ENCODE assay signal across 8 cellular contexts in genomic region chr1:24743404-24744211, GRCh38. TPM values are rescaled to one million over a fixed set of nuclear protein-coding genes. Genes with fewer than 3 reads are reported as not detected.
A peak's percentile ranks its signal among the peaks of the same experiment; 100 is the strongest.
DNase-seq lines count a peak whose midpoint lies in the region; ATAC-seq and TF ChIP-seq lines count a peak whose summit lies in the region.

No MANE protein-coding gene starts in this region.

- TF ChIP-seq CTCF in heart left ventricle (IDR thresholded peaks at IDR 0.05) (no peak), WERI-Rb-1 (IDR thresholded peaks at IDR 0.05; ENCODE audit: low read depth, low read length) (no peak), stomach (IDR thresholded peaks at IDR 0.05) (no peak)

- WGBS in heart left ventricle, 4 donors, result 59 to 72% (median 64%) methylated on average over 10 of the region's 10 CpGs
- 48 to 58% (median 49%) methylated on average over 10 of the region's 10 CpGs for WGBS in stomach, 5 donors

- DNase-seq in heart left ventricle (no peak), Right ventricle myocardium inferior (ENCODE audit: missing footprints) (no peak), WERI-Rb-1 (peak; percentile 60), stomach (peak; percentile 20), cerebellar nuclear complex (lab: John Stamatoyannopoulos, UW) (no peak)
- DNase-seq in stimulated activated CD4-positive, alpha-beta T cell treated with anti-CD3 and anti-CD28 coated beads, Interleukin-4, amount 100 ng/mL, for 1 hour, result no peak

- TF ChIP-seq EP300 in stomach (IDR thresholded peaks at IDR 0.05), result no peak

- intact Hi-C loops in heart left ventricle (cut with DNase I), result loop anchor here in 8 of 10 donors (1.0 to 10.0 kb wide), 9 partner anchors 7 to 101 kb away; partner anchors contain the start of gene SRRM1 (in 1 of the 8)
- intact Hi-C loops in Right ventricle myocardium inferior (cut with DNase I), result loop anchor here (2.0 kb wide), 1 partner anchor 85 kb away; no protein-coding TSS in a partner anchor
- intact Hi-C loops in stomach (cut with DNase I; ENCODE audit: low total_unique reads), result no loop called here

- no peaks in the 10 kb centered on the region for H3K9me3 ChIP-seq in heart left ventricle
- H3K9me3 ChIP-seq in WERI-Rb-1 (ENCODE audit: severe bottlenecking), result no peaks in the 10 kb centered on the region
- H3K9me3 ChIP-seq in iPS-15b (ENCODE audit: control insufficient read depth, insufficient read depth, low read length), result no peaks in the 10 kb centered on the region
- H3K9me3 ChIP-seq in stomach, result no peaks in the 10 kb centered on the region

- TF ChIP-seq POLR2A in heart left ventricle (IDR thresholded peaks at IDR 0.05) (no peak), stomach (IDR thresholded peaks at IDR 0.05) (no peak)

- no peaks in the 10 kb centered on the region for H3K27me3 ChIP-seq in heart left ventricle
- no peaks in the 10 kb centered on the region for H3K27me3 ChIP-seq in WERI-Rb-1 (ENCODE audit: insufficient read depth, low read depth, severe bottlenecking)
- H3K27me3 ChIP-seq in iPS-15b (ENCODE audit: control insufficient read depth, insufficient read depth, low read length), result no peaks in the 10 kb centered on the region
- H3K27me3 ChIP-seq in stomach, result no peaks in the 10 kb centered on the region

- H3K4me3 ChIP-seq in heart left ventricle, result no peak overlapping the region
- no peak overlapping the region for H3K4me3 ChIP-seq in WERI-Rb-1 (ENCODE audit: low read depth, low read length)
- peak overlapping the region; percentile 8 for H3K4me3 ChIP-seq in iPS-15b (ENCODE audit: low read depth, low read length)
- H3K4me3 ChIP-seq in stomach, result no peak overlapping the region

- H3K9ac ChIP-seq in iPS-15b (ENCODE audit: low read depth, low read length), result no peak overlapping the region

- H3K4me1 ChIP-seq in heart left ventricle (peaks cover 0 to 42% (median 25%) of the 10 kb centered on the region in 12 donors), iPS-15b (ENCODE audit: control insufficient read depth, insufficient read depth, low read length) (peaks cover 29% of the 10 kb centered on the region), stomach (peaks cover 11 to 47% (median 27%) of the 10 kb centered on the region in 4 donors)

- peak overlapping the region in 10 of 12 donors; percentile 27 to 99 (median 82) for H3K27ac ChIP-seq in heart left ventricle
- H3K27ac ChIP-seq in WERI-Rb-1, result peak overlapping the region; percentile 73
- peak overlapping the region; percentile 48 to 99 (median 98) for H3K27ac ChIP-seq in stomach

- ATAC-seq in heart left ventricle (no peak), Right ventricle myocardium inferior (no peak), HG02938 (IDR thresholded peaks at IDR 0.05; ENCODE audit: unreplicated experiment) (no peak)

- H3K36me3 ChIP-seq in heart left ventricle (no peaks in the 10 kb centered on the region), WERI-Rb-1 (peaks cover 4% of the 10 kb centered on the region), iPS-15b (ENCODE audit: control insufficient read depth, insufficient read depth, low read length) (no peaks in the 10 kb centered on the region), stomach (no peaks in the 10 kb centered on the region)

RNA-seq across cellular contexts. Expression of gene CLIC4, which starts 1.6 kb away (rescaled TPM):
- total RNA-seq in heart left ventricle, result 100 to 1,000 TPM; 280 to 917 (median 387) TPM
- 100 to 1,000 TPM; 111 to 726 TPM for polyA plus RNA-seq in heart left ventricle
- 406 TPM for total RNA-seq in Right ventricle myocardium inferior
- total RNA-seq in stomach, result 100 to 1,000 TPM in 4 of 5 donors, 10 to 100 TPM in 1; 60.0 to 372 (median 258) TPM
- 10 to 100 TPM; 53.5 to 62.4 (median 56.2) TPM for polyA plus RNA-seq in stomach

Comparison
In these comparisons a context has a peak if more than half of its experiments do, and no peak if none do; other contexts are left out.
1. DNase-seq: peak in WERI-Rb-1 (single experiment) and stomach (single experiment); none in heart left ventricle (0 of 5), Right ventricle myocardium inferior (single experiment), cerebellar nuclear complex (0 of 2) and stimulated activated CD4-positive, alpha-beta T cell treated with anti-CD3 and anti-CD28 coated beads, Interleukin-4, amount 100 ng/mL, for 1 hour (single experiment).
2. Peak in every context shown above with its lines, with median percentiles within 50 percentile points of each other: H3K27ac ChIP-seq.